Comparison of ENCODE assay signal across 1 cellular context in genomic region chr21:42120056-42120903, GRCh38.
TF ChIP-seq lines count a peak whose summit lies in the region.

No MANE protein-coding gene starts in this region.

TF ChIP-seq in HepG2, 621 proteins besides CTCF, POLR2A, EP300 and RAD21 (continued from another document):
- TF ChIP-seq ZBTB46 (CRISPR knock-in tag; IDR thresholded peaks at IDR 0.05; ENCODE audit: borderline replicate concordance) (no peak), ATF4 (CRISPR knock-in tag; IDR thresholded peaks at IDR 0.05) (peak in 1 of 2 experiments; percentile 67; a peak in 2 of 4 replicates), TCF7L2 (IDR thresholded peaks at IDR 0.05; ENCODE audit: low read depth, low read length) (no peak), HOXA5 (CRISPR knock-in tag; IDR thresholded peaks at IDR 0.05) (no peak), ZNF124 (CRISPR knock-in tag; IDR thresholded peaks at IDR 0.05) (no peak), ZNF678 (CRISPR knock-in tag; IDR thresholded peaks at IDR 0.05) (no peak), CEBPG (CRISPR knock-in tag; IDR thresholded peaks at IDR 0.05) (peak; percentile 60), BCL6 (CRISPR knock-in tag; IDR thresholded peaks at IDR 0.05) (peak; percentile 77), PBX3 (CRISPR knock-in tag; IDR thresholded peaks at IDR 0.05; ENCODE audit: borderline replicate concordance) (no peak), KDM6A (CRISPR knock-in tag; IDR thresholded peaks at IDR 0.05; ENCODE audit: low read depth) (no peak), ZNF280B (CRISPR knock-in tag; IDR thresholded peaks at IDR 0.05; ENCODE audit: borderline replicate concordance) (no peak), HMG20B (CRISPR knock-in tag; conservative IDR thresholded peaks at IDR 0.05) (0 out of 2 replicates have a peak, but pooled peaks have one; percentile 21), ZBTB43 (CRISPR knock-in tag; conservative IDR thresholded peaks at IDR 0.05) (peak; percentile 71; the same call in 1 of the 2 replicates)
TF ChIP-seq in HepG2: peak in this region for 23.
